In the genomic region with DNA sequence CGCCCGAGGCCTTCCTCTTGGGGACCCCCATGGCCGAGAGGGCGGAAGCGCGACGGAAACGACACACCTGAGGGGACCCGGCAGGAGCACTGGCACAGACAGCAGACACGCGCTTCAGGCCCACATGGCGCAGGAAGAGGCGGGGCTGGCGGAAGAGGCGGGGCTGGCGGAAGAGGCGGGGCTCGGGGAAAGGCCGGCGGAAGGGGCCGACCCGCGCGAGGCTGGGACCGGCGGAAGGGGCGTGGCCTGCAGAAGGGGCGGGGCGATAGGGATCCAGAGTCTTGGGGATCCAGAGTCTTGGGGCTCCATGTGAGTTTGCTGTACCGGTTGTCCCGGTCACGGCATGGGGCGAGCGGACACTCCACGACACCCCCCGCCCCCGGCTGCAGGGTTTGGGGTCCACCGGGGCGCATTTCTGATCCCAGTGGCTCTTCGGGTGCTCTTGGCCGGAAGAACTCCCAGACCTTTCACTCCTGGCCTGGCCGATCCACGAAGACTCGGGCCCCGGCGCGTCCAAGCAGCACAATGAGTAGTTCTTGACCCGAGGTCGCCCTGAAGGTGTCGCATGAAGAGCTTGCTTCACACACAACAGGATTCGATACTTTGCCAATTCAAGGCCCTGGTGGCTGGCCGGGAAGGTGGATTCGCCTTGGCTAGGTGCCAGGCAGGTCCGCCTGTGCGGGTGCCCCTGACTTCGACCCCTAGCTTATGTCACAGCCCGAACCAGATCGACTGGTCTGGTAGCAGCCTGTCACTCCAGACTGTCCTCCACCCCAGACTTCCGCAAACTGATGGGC, we compare ENCODE assay signal across 1 cellular context.
TF ChIP-seq lines count a peak whose summit lies in the region.

Gene URB1 (minus strand): TSS at position 133 of the 797 bp plus-strand sequence. CDS start 102 bp downstream, at position 31.

TF ChIP-seq in HepG2, 621 proteins besides CTCF, POLR2A, EP300 and RAD21 (continued from another document):
- no peak for TF ChIP-seq PAX8 (CRISPR knock-in tag; IDR thresholded peaks at IDR 0.05; ENCODE audit: borderline replicate concordance)
- no peak for TF ChIP-seq JDP2 (CRISPR knock-in tag; IDR thresholded peaks at IDR 0.05; ENCODE audit: borderline replicate concordance)
- no peak; the same call in 1 of the 2 replicates for TF ChIP-seq ZZZ3 (CRISPR knock-in tag; IDR thresholded peaks at IDR 0.05; ENCODE audit: borderline replicate concordance)
- TF ChIP-seq ZNF263 (CRISPR knock-in tag; IDR thresholded peaks at IDR 0.05): peak; percentile 59; the same call in 1 of the 2 replicates
- TF ChIP-seq MED8 (CRISPR knock-in tag; IDR thresholded peaks at IDR 0.05; ENCODE audit: insufficient replicate concordance): peak; percentile 33
TF ChIP-seq in HepG2: peak in this region for 207.
